ENCODE assay signal across 1 cellular context in genomic region chr16:31074073-31074813, GRCh38.
TF ChIP-seq lines count a peak whose summit lies in the region.

Gene ZNF646, plus strand, starts transcription at chr16:31074422. Its CDS starts 1,903 bp downstream, at chr16:31076325.
Gene ZNF668, minus strand, starts transcription at chr16:31074240. Its CDS starts 9,781 bp downstream, at chr16:31064459.

TF ChIP-seq in GM12878, 131 proteins besides CTCF, POLR2A, EP300 and RAD21 (continued from another document and continues in another):
- TF ChIP-seq ATF2 (IDR thresholded peaks at IDR 0.05; ENCODE audit: low read length): peak; percentile 54
- TF ChIP-seq ZNF687 (IDR thresholded peaks at IDR 0.05): no peak
- TF ChIP-seq PKNOX1 (IDR thresholded peaks at IDR 0.05): peak; percentile 83
- no peak; the same call in 1 of the 2 replicates for TF ChIP-seq WRNIP1 (IDR thresholded peaks at IDR 0.05; ENCODE audit: borderline replicate concordance, low read depth, low read length)
- TF ChIP-seq MTA2 (IDR thresholded peaks at IDR 0.05; ENCODE audit: low read depth): no peak
- TF ChIP-seq SREBF2 (IDR thresholded peaks at IDR 0.05; ENCODE audit: low read length): peak; percentile 76
- TF ChIP-seq CBX3 (IDR thresholded peaks at IDR 0.05; ENCODE audit: borderline replicate concordance, low read depth): no peak
- TF ChIP-seq E4F1 (IDR thresholded peaks at IDR 0.05; ENCODE audit: borderline replicate concordance, partially characterized antibody): peak; percentile 80
- no peak for TF ChIP-seq EED (IDR thresholded peaks at IDR 0.05; ENCODE audit: low read depth)
- no peak for TF ChIP-seq CHD2 (IDR thresholded peaks at IDR 0.05; ENCODE audit: borderline replicate concordance, low read depth, low read length)
- peak; percentile 85; the same call in 1 of the 2 replicates for TF ChIP-seq SMAD5 (IDR thresholded peaks at IDR 0.05; ENCODE audit: low read depth)
- TF ChIP-seq SIX5 (IDR thresholded peaks at IDR 0.05; ENCODE audit: low read depth, low read length, severe bottlenecking): peak; percentile 72
- 0 out of 2 replicates have a peak, but pooled peaks have one; percentile 16 for TF ChIP-seq HSF1 (IDR thresholded peaks at IDR 0.05; ENCODE audit: low read depth, low read length)
- 0 out of 2 replicates have a peak, but pooled peaks have one; percentile 39 for TF ChIP-seq CBFB (IDR thresholded peaks at IDR 0.05; ENCODE audit: low read depth)
- TF ChIP-seq CREB1 (IDR thresholded peaks at IDR 0.05; ENCODE audit: low read depth): peak; percentile 97
- TF ChIP-seq MLLT1 (IDR thresholded peaks at IDR 0.05): peak; percentile 72; the same call in 1 of the 2 replicates
- no peak for TF ChIP-seq STAT3 (IDR thresholded peaks at IDR 0.05; ENCODE audit: low read depth, low read length)
- peak; percentile 56; the same call in 1 of the 2 replicates for TF ChIP-seq RUNX3 (IDR thresholded peaks at IDR 0.05; ENCODE audit: low read length)
- TF ChIP-seq DPF2 (IDR thresholded peaks at IDR 0.05): 0 out of 2 replicates have a peak, but pooled peaks have one; percentile 19
- TF ChIP-seq RELB (IDR thresholded peaks at IDR 0.05; ENCODE audit: low read depth): peak; percentile 43
- TF ChIP-seq ASH2L (IDR thresholded peaks at IDR 0.05; ENCODE audit: borderline replicate concordance, low read depth): no peak
- TF ChIP-seq SREBF1 (IDR thresholded peaks at IDR 0.05; ENCODE audit: low read length): peak; percentile 69
- no peak for TF ChIP-seq YBX1 (IDR thresholded peaks at IDR 0.05)
- TF ChIP-seq JUND (IDR thresholded peaks at IDR 0.05; ENCODE audit: low read depth, low read length): no peak
- TF ChIP-seq RB1 (IDR thresholded peaks at IDR 0.05; ENCODE audit: borderline replicate concordance): peak; percentile 68; the same call in 1 of the 2 replicates
- TF ChIP-seq FOXK2 (IDR thresholded peaks at IDR 0.05): peak; percentile 87
- TF ChIP-seq BACH1 (IDR thresholded peaks at IDR 0.05; ENCODE audit: borderline replicate concordance): peak; percentile 32; the same call in 1 of the 2 replicates
- no peak for TF ChIP-seq STAT1 (conservative IDR thresholded peaks at IDR 0.05)
- TF ChIP-seq FOXM1 (IDR thresholded peaks at IDR 0.05; ENCODE audit: low read depth, low read length): no peak
- no peak for TF ChIP-seq RCOR1 (conservative IDR thresholded peaks at IDR 0.05; ENCODE audit: low read depth, low read length)
- TF ChIP-seq PAX8 (IDR thresholded peaks at IDR 0.05): no peak
- no peak for TF ChIP-seq NFYA (IDR thresholded peaks at IDR 0.05; ENCODE audit: borderline replicate concordance, low read depth, low read length)
- TF ChIP-seq CREM (IDR thresholded peaks at IDR 0.05; ENCODE audit: low read depth): peak; percentile 92
- peak; percentile 88 for TF ChIP-seq SP1 (IDR thresholded peaks at IDR 0.05; ENCODE audit: low read depth, low read length)
- TF ChIP-seq MYB (IDR thresholded peaks at IDR 0.05; ENCODE audit: borderline replicate concordance, low read depth, low read length): no peak
- no peak for TF ChIP-seq USF2 (IDR thresholded peaks at IDR 0.05; ENCODE audit: borderline replicate concordance, low read depth, low read length)
- TF ChIP-seq HDGF (IDR thresholded peaks at IDR 0.05): no peak
- peak; percentile 92 for TF ChIP-seq NR2C1 (IDR thresholded peaks at IDR 0.05)
- TF ChIP-seq KDM1A (IDR thresholded peaks at IDR 0.05; ENCODE audit: borderline replicate concordance): no peak
- TF ChIP-seq ELK1 (IDR thresholded peaks at IDR 0.05; ENCODE audit: low read depth, low read length): peak; percentile 92
- TF ChIP-seq ZBTB40 (IDR thresholded peaks at IDR 0.05; ENCODE audit: borderline replicate concordance): peak; percentile 99
- TF ChIP-seq HCFC1 (IDR thresholded peaks at IDR 0.05; ENCODE audit: low read length): peak; percentile 90
